In the genomic region with DNA sequence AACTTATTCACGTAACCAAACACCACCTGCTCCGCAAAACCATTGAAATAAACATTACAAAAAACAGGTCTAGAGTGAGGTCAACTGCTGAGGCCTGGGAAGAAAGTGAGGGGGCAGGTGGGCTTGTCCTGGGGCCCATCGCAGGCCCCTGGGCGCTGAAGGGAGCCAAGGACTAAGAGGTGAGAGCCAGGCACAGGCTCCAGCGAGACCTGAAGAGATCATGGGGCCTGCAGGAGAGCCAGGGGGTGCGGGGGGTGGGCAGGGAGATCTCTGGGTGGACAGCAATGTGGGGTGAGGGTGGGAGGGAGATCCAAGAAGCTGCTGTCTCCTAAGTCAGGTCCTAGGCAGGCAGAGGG, we compare ENCODE assay signal across 9 cellular contexts. TPM values are rescaled to one million over a fixed set of nuclear protein-coding genes. Genes with fewer than 3 reads are reported as not detected.
A peak's percentile ranks its signal among the peaks of the same experiment; 100 is the strongest.
DNase-seq lines count a peak whose midpoint lies in the region; ATAC-seq and TF ChIP-seq lines count a peak whose summit lies in the region.
"Had no signal": no experiment of that assay in that cellular context is flagged by ENCODE, and none has a peak within 500 bp of the region (broad histone marks: within the 10 kb centered on the region; RNA-seq: fewer than 3 reads in every experiment).

No MANE protein-coding gene starts in this region.

- H3K9ac ChIP-seq in NT2/D1 (ENCODE audit: insufficient read length, low read depth) = peak overlapping the region; percentile 63

- no peak for DNase-seq in NT2/D1 (ENCODE audit: low read depth, low spot score)
- no peak for DNase-seq in epithelial cell of prostate (ENCODE audit: low read depth, low spot score)
- no peak for DNase-seq in mucosa of descending colon
- DNase-seq in upper lobe of right lung = no peak
- DNase-seq in osteoblast (ENCODE audit: insufficient read length, low spot score, missing footprints) = no peak
- no peak for DNase-seq in epidermal melanocyte (ENCODE audit: insufficient read length, low spot score)
- DNase-seq: activated CD4-positive, alpha-beta T cell treated with anti-CD3 and anti-CD28 coated beads for 1 hour; activated T-cell treated with anti-CD3 and anti-CD28 coated beads, Interleukin-2, amount 50 U/mL, for 24 hours had no signal

- no peaks in the 10 kb centered on the region for H3K9me3 ChIP-seq in NT2/D1 (ENCODE audit: insufficient read depth, low read length)
- H3K9me3 ChIP-seq in mucosa of descending colon = no peaks in the 10 kb centered on the region
- no peaks in the 10 kb centered on the region for H3K9me3 ChIP-seq in upper lobe of right lung
- H3K9me3 ChIP-seq in osteoblast (ENCODE audit: low read depth, low read length) = no peaks in the 10 kb centered on the region

- TF ChIP-seq CTCF in mucosa of descending colon (IDR thresholded peaks at IDR 0.05) (no peak), upper lobe of right lung (IDR thresholded peaks at IDR 0.05) (no peak), osteoblast (IDR thresholded peaks at IDR 0.05; ENCODE audit: extremely low read depth, low read depth, low read length) (no peak)

- peaks cover 9% of the 10 kb centered on the region for H3K4me1 ChIP-seq in NT2/D1 (ENCODE audit: insufficient read depth, insufficient read length)
- H3K4me1 ChIP-seq in mucosa of descending colon (ENCODE audit: low read depth) = peaks cover 22% of the 10 kb centered on the region
- H3K4me1 ChIP-seq in upper lobe of right lung = peaks cover 16% of the 10 kb centered on the region
- H3K4me1 ChIP-seq in osteoblast (ENCODE audit: insufficient read depth, low read length) = no peaks in the 10 kb centered on the region

- intact Hi-C loops in mucosa of descending colon (cut with DNase I, micrococcal nuclease) (no loop called here), upper lobe of right lung (cut with DNase I) (no loop called here)

- no peak overlapping the region for H2AFZ ChIP-seq in osteoblast (ENCODE audit: low read length)

- H3K79me2 ChIP-seq in osteoblast (ENCODE audit: insufficient read depth, low read length) = no peaks in the 10 kb centered on the region

- no peak overlapping the region for H3K4me2 ChIP-seq in osteoblast (ENCODE audit: insufficient read depth, low read length)

- peaks cover 5% of the 10 kb centered on the region for H4K20me1 ChIP-seq in osteoblast (ENCODE audit: insufficient read depth, low read length)

- H3K27ac ChIP-seq in epithelial cell of prostate (peak overlapping the region; percentile 56), upper lobe of right lung (peak overlapping the region; percentile 71), osteoblast (ENCODE audit: low read depth, low read length) (no peak overlapping the region)

- ATAC-seq in mucosa of descending colon = no peak
- ATAC-seq in upper lobe of right lung = no peak
- ATAC-seq in HG02852 (IDR thresholded peaks at IDR 0.05; ENCODE audit: unreplicated experiment) = no peak

- H3K36me3 ChIP-seq in NT2/D1 (ENCODE audit: insufficient read depth, insufficient read length, low read length) (no peaks in the 10 kb centered on the region), mucosa of descending colon (ENCODE audit: low read depth) (no peaks in the 10 kb centered on the region), upper lobe of right lung (no peaks in the 10 kb centered on the region), osteoblast (ENCODE audit: insufficient read depth, low read length) (no peaks in the 10 kb centered on the region)

- peak overlapping the region; percentile 34 for H3K4me3 ChIP-seq in NT2/D1 (ENCODE audit: insufficient read length, low read depth)
- H3K4me3 ChIP-seq in mucosa of descending colon = peak overlapping the region; percentile 32
- peak overlapping the region; percentile 24 for H3K4me3 ChIP-seq in upper lobe of right lung
- no peak overlapping the region for H3K4me3 ChIP-seq in osteoblast (ENCODE audit: insufficient read depth, low read length)

- peaks cover 36% of the 10 kb centered on the region for H3K27me3 ChIP-seq in NT2/D1 (ENCODE audit: insufficient read depth, insufficient read length)
- H3K27me3 ChIP-seq in upper lobe of right lung = no peaks in the 10 kb centered on the region
- peaks cover 26% of the 10 kb centered on the region for H3K27me3 ChIP-seq in osteoblast (ENCODE audit: insufficient read depth, low read length)

RNA-seq across cellular contexts. Expression of gene ARHGAP27, which starts 7.9 kb away (rescaled TPM):
- total RNA-seq in mucosa of descending colon (100 to 1,000 TPM in 2 of 3 donors, 10 to 100 TPM in 1; 88.7 to 199 (median 165) TPM), upper lobe of right lung (73.8 TPM), osteoblast (2.9 and 6.2 TPM in 2 replicates)

Comparison
In these comparisons a context has a peak if more than half of its experiments do, and no peak if none do; other contexts are left out.
1. RNA of gene ARHGAP27, which starts 7.9 kb away (total RNA-seq): 88.7 to 199 TPM in mucosa of descending colon and 73.8 TPM in upper lobe of right lung (single experiment); 2.9 to 6.2 TPM in osteoblast; every median in the first group is over 10 times any median in the second.